Comparison of ENCODE assay signal across 12 cellular contexts in the genomic region with DNA sequence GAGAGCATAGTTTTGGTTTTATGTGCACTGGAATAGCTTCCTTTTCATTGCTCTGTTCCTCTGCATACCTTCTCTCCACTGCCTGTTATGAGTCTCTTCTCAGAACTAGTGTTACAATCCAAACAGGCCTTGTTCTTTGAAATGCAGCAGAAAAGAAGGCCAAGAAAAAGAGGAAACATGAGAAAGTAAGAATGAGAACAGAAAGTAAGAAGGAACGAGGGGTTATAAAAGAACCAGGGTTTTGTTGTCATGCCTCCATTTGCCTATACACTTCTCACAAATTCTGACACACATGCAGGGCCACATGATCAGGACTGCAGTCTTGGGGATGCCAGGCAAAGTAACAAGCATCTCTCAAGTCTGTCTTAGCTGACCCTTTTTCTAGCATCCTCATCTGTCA.
DNase-seq lines count a peak whose midpoint lies in the region; ATAC-seq, FAIRE-seq and TF ChIP-seq lines count a peak whose summit lies in the region.
"Had no signal": no experiment of that assay in that cellular context is flagged by ENCODE, and none has a peak within 500 bp of the region (broad histone marks: within the 10 kb centered on the region; RNA-seq: fewer than 3 reads in every experiment).

No MANE protein-coding gene starts in this region.

- H3K27me3 Mint-ChIP-seq in activated B cell treated with CpG ODN at 0.5 μM for 24 hours = no peaks in the 10 kb centered on the region

- H2AFZ ChIP-seq in SK-N-SH (ENCODE audit: low read depth) = no peak overlapping the region
- H2AFZ ChIP-seq: parathyroid adenoma had no signal

- 86% methylated on average over 1 of the region's 1 CpG for WGBS in SK-N-SH (ENCODE audit: low lambda C conversion rate)
- 17 to 22% (median 21%) methylated on average over 1 of the region's 1 CpG for WGBS in ovary, 3 donors

- H3K4me1 ChIP-seq in SK-N-SH (ENCODE audit: control insufficient read depth in 1 of 2, insufficient read depth in 2 of 2, low read depth in 1 of 2, low read length in 1 of 2) (no peaks in the 10 kb centered on the region; a peak in 1 of 4 replicates), tibial artery (peaks cover 0 to 48% (median 33%) of the 10 kb centered on the region in 4 donors), kidney (ENCODE audit: control insufficient read depth in 1 of 2, insufficient read depth in 1 of 2, low read depth in 1 of 2, low read length in 2 of 2) (no peaks in the 10 kb centered on the region), ovary (ENCODE audit: insufficient read depth) (no peaks in the 10 kb centered on the region)
- H3K4me1 ChIP-seq: A549, parathyroid adenoma had no signal

- no peaks in the 10 kb centered on the region for H3K9me3 ChIP-seq in SK-N-SH
- H3K9me3 ChIP-seq in tibial artery = no peaks in the 10 kb centered on the region
- no peaks in the 10 kb centered on the region for H3K9me3 ChIP-seq in kidney (ENCODE audit: control insufficient read depth in 1 of 2, low read length in 2 of 2)
- H3K9me3 ChIP-seq in ovary = no peaks in the 10 kb centered on the region
- no peaks in the 10 kb centered on the region for H3K9me3 ChIP-seq in WERI-Rb-1 (ENCODE audit: severe bottlenecking)
- H3K9me3 ChIP-seq: A549, esophagus muscularis mucosa had no signal

- CTCF ChIA-PET in SK-N-SH (lab: Yijun Ruan, JAX) (no interaction called here), activated B cell treated with CpG ODN at 0.5 μM for 24 hours (lab: Charles Lee) (no interaction called here)

- no peak overlapping the region for H3K4me3 Mint-ChIP-seq in activated B cell treated with CpG ODN at 0.5 μM for 24 hours

- H3K4me1 Mint-ChIP-seq in activated B cell treated with CpG ODN at 0.5 μM for 24 hours = peaks cover 18% of the 10 kb centered on the region

- DNase-seq in SK-N-SH (no peak), activated B cell treated with CpG ODN at 0.5 μM for 24 hours (no peak), tibial artery (no peak), kidney (no peak), ovary (no peak), WERI-Rb-1 (no peak)
- DNase-seq: NCI-H226 had no signal

- intact Hi-C loops in activated B cell treated with CpG ODN at 0.5 μM for 24 hours (cut with micrococcal nuclease) (no loop called here), tibial artery (cut with DNase I; ENCODE audit: low total_unique reads) (no loop called here), kidney (cut with DNase I) (no loop called here), ovary (cut with DNase I) (no loop called here)

- H3K27me3 ChIP-seq in SK-N-SH (ENCODE audit: insufficient read depth) (no peaks in the 10 kb centered on the region), tibial artery (no peaks in the 10 kb centered on the region), ovary (no peaks in the 10 kb centered on the region), WERI-Rb-1 (ENCODE audit: insufficient read depth, low read depth, severe bottlenecking) (no peaks in the 10 kb centered on the region)
- H3K27me3 ChIP-seq: esophagus muscularis mucosa had no signal

- TF ChIP-seq RAD21 in SK-N-SH (IDR thresholded peaks at IDR 0.05; ENCODE audit: low read length) = no peak

- no peaks in the 10 kb centered on the region for H3K9me2 ChIP-seq in SK-N-SH

- no peaks in the 10 kb centered on the region for H3K79me2 ChIP-seq in SK-N-SH (ENCODE audit: insufficient read depth)
- H3K79me2 ChIP-seq: parathyroid adenoma had no signal

- peak overlapping the region; percentile 88 for H3K27ac Mint-ChIP-seq in activated B cell treated with CpG ODN at 0.5 μM for 24 hours

- no peak for TF ChIP-seq POLR2A in ovary (IDR thresholded peaks at IDR 0.05)

- no peak for FAIRE-seq in kidney (lab: Jason Lieb, UNC)
- FAIRE-seq: A549 had no signal

- TF ChIP-seq CTCF in SK-N-SH (IDR thresholded peaks at IDR 0.05) = no peak
- no peak for TF ChIP-seq CTCF in activated B cell treated with CpG ODN at 0.5 μM for 24 hours (IDR thresholded peaks at IDR 0.05)
- TF ChIP-seq CTCF in tibial artery (IDR thresholded peaks at IDR 0.05) = no peak
- TF ChIP-seq CTCF in kidney (IDR thresholded peaks at IDR 0.05; ENCODE audit: borderline replicate concordance, extremely low read depth, insufficient read depth) = no peak
- TF ChIP-seq CTCF in ovary (IDR thresholded peaks at IDR 0.05) = no peak
- no peak for TF ChIP-seq CTCF in WERI-Rb-1 (IDR thresholded peaks at IDR 0.05; ENCODE audit: low read depth, low read length)

- no peaks in the 10 kb centered on the region for H4K20me1 ChIP-seq in SK-N-SH (ENCODE audit: insufficient read depth)

- H3K27ac ChIP-seq in SK-N-SH (ENCODE audit: low read depth in 2 of 2, low read length in 1 of 2) (no peak overlapping the region), tibial artery (peak overlapping the region; percentile 63 to 72), kidney (ENCODE audit: low read depth in 2 of 2, low read length in 2 of 2) (no peak overlapping the region), ovary (no peak overlapping the region), WERI-Rb-1 (no peak overlapping the region)
- H3K27ac ChIP-seq: A549, esophagus muscularis mucosa, parathyroid adenoma had no signal

- no peaks in the 10 kb centered on the region for H3F3A ChIP-seq in SK-N-SH (replicated peaks; ENCODE audit: insufficient read depth)

- H3K36me3 ChIP-seq in SK-N-SH (replicated peaks in 1 of 2; ENCODE audit: control insufficient read depth in 1 of 2, insufficient read depth in 2 of 2, low read length in 1 of 2) (no peaks in the 10 kb centered on the region), tibial artery (no peaks in the 10 kb centered on the region), kidney (ENCODE audit: control insufficient read depth in 1 of 2, insufficient read depth in 2 of 2, low read length in 2 of 2) (no peaks in the 10 kb centered on the region), ovary (no peaks in the 10 kb centered on the region), WERI-Rb-1 (no peaks in the 10 kb centered on the region)
- H3K36me3 ChIP-seq: esophagus muscularis mucosa had no signal

- no peaks in the 10 kb centered on the region for H3K9me3 Mint-ChIP-seq in activated B cell treated with CpG ODN at 0.5 μM for 24 hours

- H3K9ac ChIP-seq in SK-N-SH = no peak overlapping the region
- H3K9ac ChIP-seq in kidney (ENCODE audit: low read length in 2 of 2) = no peak overlapping the region
- H3K9ac ChIP-seq: parathyroid adenoma had no signal

- ATAC-seq in SK-N-SH treated with all-trans-retinoic acid at 6 μM for 48 hours = peak; percentile 44; the same call in 1 of the 3 replicates
- ATAC-seq in HG03025 (IDR thresholded peaks at IDR 0.05; ENCODE audit: low FRiP score, unreplicated experiment) = peak; percentile 83
- peak; percentile 50 for ATAC-seq in activated B cell treated with CpG ODN at 0.5 μM for 24 hours (ENCODE audit: low read depth)
- ATAC-seq: A549 had no signal

- H3K4me2 ChIP-seq in SK-N-SH = no peak overlapping the region
- H3K4me2 ChIP-seq: A549 had no signal

- POLR2A ChIA-PET in SK-N-SH (lab: Yijun Ruan, JAX) (no interaction called here), activated B cell treated with CpG ODN at 0.5 μM for 24 hours (lab: Charles Lee) (no interaction called here)

- no peak for TF ChIP-seq EP300 in SK-N-SH (IDR thresholded peaks at IDR 0.05; ENCODE audit: borderline replicate concordance in 1 of 2, low read depth in 1 of 2, low read length in 1 of 2)
- TF ChIP-seq EP300 in ovary (IDR thresholded peaks at IDR 0.05) = no peak

- H3K4me3 ChIP-seq in SK-N-SH (ENCODE audit: low read depth in 2 of 2, low read length in 1 of 2) (no peak overlapping the region), tibial artery (no peak overlapping the region), kidney (ENCODE audit: low read length in 2 of 2) (no peak overlapping the region), ovary (no peak overlapping the region), WERI-Rb-1 (ENCODE audit: low read depth, low read length) (no peak overlapping the region)
- H3K4me3 ChIP-seq: A549, esophagus muscularis mucosa had no signal

- H3K36me3 Mint-ChIP-seq in activated B cell treated with CpG ODN at 0.5 μM for 24 hours (ENCODE audit: low read depth) = no peaks in the 10 kb centered on the region

TF ChIP-seq in SK-N-SH treated with all-trans-retinoic acid at 6 μM for 48 hours, 23 proteins besides CTCF, POLR2A, EP300 and RAD21 (continues in another document):
- TF ChIP-seq TCF4 (CRISPR knock-in tag; IDR thresholded peaks at IDR 0.05; ENCODE audit: borderline replicate concordance) (no peak), PPARA (CRISPR knock-in tag; IDR thresholded peaks at IDR 0.05; ENCODE audit: borderline replicate concordance) (no peak), OSR1 (CRISPR knock-in tag; IDR thresholded peaks at IDR 0.05) (no peak), CSRNP3 (CRISPR knock-in tag; IDR thresholded peaks at IDR 0.05) (no peak), ZNF565 (CRISPR knock-in tag; conservative IDR thresholded peaks at IDR 0.05; ENCODE audit: low read depth) (no peak)

TF ChIP-seq in SK-N-SH, 30 proteins besides CTCF, POLR2A, EP300 and RAD21 (continues in another document):
- TF ChIP-seq YY1 (IDR thresholded peaks at IDR 0.05; ENCODE audit: low read depth) = no peak
- no peak for TF ChIP-seq TCF12 (IDR thresholded peaks at IDR 0.05)
- no peak for TF ChIP-seq NFIC (IDR thresholded peaks at IDR 0.05; ENCODE audit: borderline replicate concordance)
- TF ChIP-seq, protein P1, sequence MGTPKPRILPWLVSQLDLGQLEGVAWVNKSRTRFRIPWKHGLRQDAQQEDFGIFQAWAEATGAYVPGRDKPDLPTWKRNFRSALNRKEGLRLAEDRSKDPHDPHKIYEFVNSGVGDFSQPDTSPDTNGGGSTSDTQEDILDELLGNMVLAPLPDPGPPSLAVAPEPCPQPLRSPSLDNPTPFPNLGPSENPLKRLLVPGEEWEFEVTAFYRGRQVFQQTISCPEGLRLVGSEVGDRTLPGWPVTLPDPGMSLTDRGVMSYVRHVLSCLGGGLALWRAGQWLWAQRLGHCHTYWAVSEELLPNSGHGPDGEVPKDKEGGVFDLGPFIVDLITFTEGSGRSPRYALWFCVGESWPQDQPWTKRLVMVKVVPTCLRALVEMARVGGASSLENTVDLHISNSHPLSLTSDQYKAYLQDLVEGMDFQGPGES (IDR thresholded peaks at IDR 0.05; ENCODE audit: low read depth, low read length) = no peak
- TF ChIP-seq FOXM1 (IDR thresholded peaks at IDR 0.05; ENCODE audit: low read depth) = no peak
- TF ChIP-seq, protein P2, sequence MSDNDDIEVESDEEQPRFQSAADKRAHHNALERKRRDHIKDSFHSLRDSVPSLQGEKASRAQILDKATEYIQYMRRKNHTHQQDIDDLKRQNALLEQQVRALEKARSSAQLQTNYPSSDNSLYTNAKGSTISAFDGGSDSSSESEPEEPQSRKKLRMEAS (IDR thresholded peaks at IDR 0.05; ENCODE audit: low read depth) = no peak
- no peak for TF ChIP-seq TAF1 (IDR thresholded peaks at IDR 0.05; ENCODE audit: borderline replicate concordance, low read depth, low read length)
- TF ChIP-seq TEAD4 (IDR thresholded peaks at IDR 0.05; ENCODE audit: borderline replicate concordance, insufficient read depth) = no peak
- TF ChIP-seq ELF1 (IDR thresholded peaks at IDR 0.05) = no peak
- no peak for TF ChIP-seq SMC3 (IDR thresholded peaks at IDR 0.05; ENCODE audit: low read depth, low read length)
- TF ChIP-seq MXI1 (IDR thresholded peaks at IDR 0.05; ENCODE audit: low read depth, low read length) = no peak
- TF ChIP-seq FOXJ3 (CRISPR knock-in tag; IDR thresholded peaks at IDR 0.05) = no peak

Comparison
In these comparisons a context has a peak if more than half of its experiments do, and no peak if none do; other contexts are left out.
1. H3K27ac ChIP-seq: peak in tibial artery (2 of 2); none in SK-N-SH (0 of 2), kidney (0 of 2), ovary (0 of 2) and WERI-Rb-1 (single experiment).
2. Peak in every context shown above with its lines, with median percentiles within 50 percentile points of each other: ATAC-seq.